8 cellular contexts compared by ENCODE assay signal in the genomic region with DNA sequence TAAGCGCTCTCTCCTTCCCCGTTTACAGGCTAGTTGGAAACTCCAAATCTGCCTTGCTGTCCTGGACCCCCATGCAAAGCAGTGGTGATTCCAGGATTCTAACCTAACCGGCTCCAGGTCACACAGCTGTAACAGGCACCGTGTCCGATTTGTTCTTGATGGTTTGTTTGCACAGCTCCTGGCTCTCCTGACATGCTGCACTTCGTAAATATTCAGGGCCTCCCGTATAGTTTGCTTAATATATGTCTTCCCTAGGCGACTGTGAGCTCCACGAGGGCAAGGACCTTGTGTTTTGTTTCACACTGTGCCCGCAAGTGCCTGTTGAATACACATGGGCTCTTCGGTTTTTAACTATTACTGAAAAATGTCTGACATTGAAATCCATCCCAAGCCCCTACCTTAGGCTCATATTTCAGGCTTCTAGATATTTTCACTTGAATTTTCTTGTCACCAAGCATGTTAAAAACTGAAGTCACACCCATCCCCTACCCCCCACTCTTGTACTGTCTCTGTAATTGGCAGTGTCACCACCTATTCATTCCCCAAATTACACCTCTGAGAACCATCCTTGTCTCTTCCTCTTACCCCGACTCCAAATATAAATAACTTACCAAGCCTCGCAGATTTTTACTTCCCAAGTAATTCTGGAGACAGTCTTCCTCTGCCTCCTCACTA. TPM values are rescaled to one million over a fixed set of nuclear protein-coding genes. Genes with fewer than 3 reads are reported as not detected.
DNase-seq lines count a peak whose midpoint lies in the region; ATAC-seq and TF ChIP-seq lines count a peak whose summit lies in the region.

No MANE protein-coding gene starts in this region.

- H3K27me3 ChIP-seq in cardiac muscle cell (no peaks in the 10 kb centered on the region), Peyer's patch (no peaks in the 10 kb centered on the region), iPS-15b (ENCODE audit: control insufficient read depth, insufficient read depth, low read length) (peaks cover 6% of the 10 kb centered on the region), upper lobe of right lung (no peaks in the 10 kb centered on the region)

- H3K27me3 Mint-ChIP-seq in activated naive CD8-positive, alpha-beta T cell treated with anti-CD3 and anti-CD28 coated beads, Interleukin-2, amount 50 U/mL, for 24 hours, result peaks cover 3% of the 10 kb centered on the region

- no peak overlapping the region for H3K27ac Mint-ChIP-seq in activated naive CD8-positive, alpha-beta T cell treated with anti-CD3 and anti-CD28 coated beads, Interleukin-2, amount 50 U/mL, for 24 hours

- DNase-seq in cardiac muscle cell (ENCODE audit: low read depth in 1 of 2, low spot score in 1 of 2) (peak in 1 of 2 donors; percentile 6), left cardiac atrium (no peak), Peyer's patch (no peak), upper lobe of right lung (no peak), hypothalamus (lab: John Stamatoyannopoulos, UW) (no peak)
- no peak for DNase-seq in activated naive CD8-positive, alpha-beta T cell treated with anti-CD3 and anti-CD28 coated beads, Interleukin-2, amount 50 U/mL, for 24 hours
- no peak for DNase-seq in activated CD4-positive, alpha-beta T cell treated with anti-CD3 and anti-CD28 coated beads, Interleukin-2, amount 50 U/mL, for 4 hours

- no peak for TF ChIP-seq POLR2A in Peyer's patch (IDR thresholded peaks at IDR 0.05)

- H3K4me3 ChIP-seq in cardiac muscle cell, result peak overlapping the region; percentile 32
- H3K4me3 ChIP-seq in Peyer's patch, result peak overlapping the region; percentile 75 to 97 (median 87)
- peak overlapping the region; percentile 72 for H3K4me3 ChIP-seq in iPS-15b (ENCODE audit: low read depth, low read length)
- peak overlapping the region; percentile 89 for H3K4me3 ChIP-seq in upper lobe of right lung

- H3K9ac ChIP-seq in iPS-15b (ENCODE audit: low read depth, low read length), result peak overlapping the region; percentile 94

- H3K9me3 ChIP-seq in cardiac muscle cell (ENCODE audit: low read depth), result no peaks in the 10 kb centered on the region
- H3K9me3 ChIP-seq in Peyer's patch, result no peaks in the 10 kb centered on the region
- H3K9me3 ChIP-seq in iPS-15b (ENCODE audit: control insufficient read depth, insufficient read depth, low read length), result no peaks in the 10 kb centered on the region
- H3K9me3 ChIP-seq in upper lobe of right lung, result no peaks in the 10 kb centered on the region

- no peaks in the 10 kb centered on the region for H3K9me3 Mint-ChIP-seq in activated naive CD8-positive, alpha-beta T cell treated with anti-CD3 and anti-CD28 coated beads, Interleukin-2, amount 50 U/mL, for 24 hours

- H3K27ac ChIP-seq in cardiac muscle cell, result peak overlapping the region; percentile 99
- peak overlapping the region; percentile 93 to 98 (median 96) for H3K27ac ChIP-seq in Peyer's patch
- peak overlapping the region; percentile 95 for H3K27ac ChIP-seq in upper lobe of right lung

- H3K4me1 ChIP-seq in cardiac muscle cell (ENCODE audit: low read depth), result peaks cover 43% of the 10 kb centered on the region
- peaks cover 0 to 35% (median 16%) of the 10 kb centered on the region in 4 donors for H3K4me1 ChIP-seq in Peyer's patch
- H3K4me1 ChIP-seq in iPS-15b (ENCODE audit: control insufficient read depth, insufficient read depth, low read length), result peaks cover 13% of the 10 kb centered on the region
- H3K4me1 ChIP-seq in upper lobe of right lung, result peaks cover 33% of the 10 kb centered on the region

- peaks cover 25% of the 10 kb centered on the region for H3K4me1 Mint-ChIP-seq in activated naive CD8-positive, alpha-beta T cell treated with anti-CD3 and anti-CD28 coated beads, Interleukin-2, amount 50 U/mL, for 24 hours

- intact Hi-C loops in left cardiac atrium (cut with DNase I) (no loop called here), upper lobe of right lung (cut with DNase I) (no loop called here)

- peaks cover 18% of the 10 kb centered on the region for H3K36me3 Mint-ChIP-seq in activated naive CD8-positive, alpha-beta T cell treated with anti-CD3 and anti-CD28 coated beads, Interleukin-2, amount 50 U/mL, for 24 hours (ENCODE audit: low read depth)

- TF ChIP-seq CTCF in cardiac muscle cell (IDR thresholded peaks at IDR 0.05; ENCODE audit: low read depth, low read length) (no peak), Peyer's patch (IDR thresholded peaks at IDR 0.05) (no peak), upper lobe of right lung (IDR thresholded peaks at IDR 0.05) (no peak)

- no peak overlapping the region for H3K4me3 Mint-ChIP-seq in activated naive CD8-positive, alpha-beta T cell treated with anti-CD3 and anti-CD28 coated beads, Interleukin-2, amount 50 U/mL, for 24 hours

- no peak for ATAC-seq in left cardiac atrium
- ATAC-seq in upper lobe of right lung, result peak; percentile 1
- no peak for ATAC-seq in activated naive CD8-positive, alpha-beta T cell treated with anti-CD3 and anti-CD28 coated beads, Interleukin-2, amount 50 U/mL, for 24 hours

- no peaks in the 10 kb centered on the region for H3K36me3 ChIP-seq in cardiac muscle cell
- no peaks in the 10 kb centered on the region for H3K36me3 ChIP-seq in Peyer's patch
- H3K36me3 ChIP-seq in iPS-15b (ENCODE audit: control insufficient read depth, insufficient read depth, low read length), result no peaks in the 10 kb centered on the region
- no peaks in the 10 kb centered on the region for H3K36me3 ChIP-seq in upper lobe of right lung

RNA-seq across cellular contexts. Expression of gene PUM2, which starts 1.0 kb away (rescaled TPM):
- total RNA-seq in cardiac muscle cell (27.3 and 35.8 TPM in 2 replicates), left cardiac atrium (10 to 100 TPM; 70.3 to 73.0 TPM), Peyer's patch (10 to 100 TPM; 61.2 to 88.3 (median 74.8) TPM), upper lobe of right lung (116 TPM)
- 18.4 and 20.1 TPM in 2 replicates for polyA plus RNA-seq in cardiac muscle cell

Comparison
In these comparisons a context has a peak if more than half of its experiments do, and no peak if none do; other contexts are left out.
1. H3K4me3 ChIP-seq: peak in every context shown above with its lines; median percentile 89 in upper lobe of right lung; 87 in Peyer's patch; 72 in iPS-15b; 32 in cardiac muscle cell.